ENCODE assay signal across 12 cellular contexts in the genomic region with DNA sequence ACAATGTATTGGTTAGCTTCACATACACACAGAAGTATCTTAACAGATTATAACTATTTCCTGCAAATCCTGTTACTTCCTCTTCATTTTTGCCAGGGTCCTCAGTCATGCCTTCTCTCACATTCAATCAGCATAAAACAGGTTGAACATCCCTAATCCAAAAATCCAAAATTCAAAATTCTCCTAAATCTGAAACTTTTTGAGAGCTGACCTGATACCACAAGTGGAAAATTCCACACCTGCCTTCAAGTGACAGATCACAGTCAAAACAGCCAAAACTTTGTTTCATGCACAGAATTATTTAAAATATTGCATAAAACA.
A peak's percentile ranks its signal among the peaks of the same experiment; 100 is the strongest.
DNase-seq lines count a peak whose midpoint lies in the region; ATAC-seq, FAIRE-seq and TF ChIP-seq lines count a peak whose summit lies in the region.
"Had no signal": no experiment of that assay in that cellular context is flagged by ENCODE, and none has a peak within 500 bp of the region (broad histone marks: within the 10 kb centered on the region; RNA-seq: fewer than 3 reads in every experiment).

No MANE protein-coding gene starts in this region.

- CTCF ChIA-PET in SK-N-SH (lab: Yijun Ruan, JAX) (interaction anchor here (0.6 to 3.5 kb wide), 23 partner anchors 8 to 406 kb away, joined by 3 to 31 read pairs (median 3); a partner anchor contains a TSS), GM12878 (lab: Yijun Ruan, JAX) (interaction anchor here (0.6 to 4.5 kb wide), 32 partner anchors 8 to 872 kb away, joined by 3 to 31 read pairs (median 4); a partner anchor contains a TSS)

- in situ Hi-C loops in GM12878 (cut with MboI) (loop anchor here (5.0 kb wide), 1 partner anchor 359 kb away; no protein-coding TSS in a partner anchor), GM13976 (cut with MboI; ENCODE audit: low sequenced_read_pairs, unreplicated experiment) (no loop called here)

- POLR2A ChIA-PET in SK-N-SH (lab: Yijun Ruan, JAX), result no interaction called here
- POLR2A ChIA-PET in GM12878 (lab: Charles Lee), result interaction anchor here (0.6 to 0.7 kb wide), 2 partner anchors 192 to 220 kb away, joined by 3 to 6 read pairs; no protein-coding TSS in a partner anchor

- intact Hi-C loops in GM12878 (cut with micrococcal nuclease; ENCODE audit: unreplicated experiment), result no loop called here
- intact Hi-C loops in activated T-helper 2 cell treated with anti-CD3 and anti-CD28 coated beads, Interferon-gamma antibody, Interleukin-2, Interleukin-4, amounts not matched to agents 10 μg/mL and 5 μg/mL and 100 μg/mL, durations not matched to agents 14 hours and 24 hours and 36 hours (cut with micrococcal nuclease), result loop anchor here (5.0 kb wide), 2 partner anchors 239 to 354 kb away; no protein-coding TSS in a partner anchor

- no peaks in the 10 kb centered on the region for H3K4me1 ChIP-seq in SK-N-SH (ENCODE audit: control insufficient read depth in 1 of 2, insufficient read depth in 2 of 2, low read depth in 1 of 2, low read length in 1 of 2)
- H3K4me1 ChIP-seq in OCI-LY3 (ENCODE audit: low read length), result peaks cover 4% of the 10 kb centered on the region
- H3K4me1 ChIP-seq in GM12878 (ENCODE audit: control insufficient read depth, insufficient read depth, low read length), result no peaks in the 10 kb centered on the region
- peaks cover 12% of the 10 kb centered on the region for H3K4me1 ChIP-seq in osteoblast (ENCODE audit: insufficient read depth, low read length)
- H3K4me1 ChIP-seq: BE2C had no signal

- no peak overlapping the region for H3K27ac ChIP-seq in SK-N-SH (ENCODE audit: low read depth in 2 of 2, low read length in 1 of 2)
- no peak overlapping the region for H3K27ac ChIP-seq in OCI-LY3 (ENCODE audit: low read length)
- no peak overlapping the region for H3K27ac ChIP-seq in GM12878 (ENCODE audit: control insufficient read depth, insufficient read depth)
- no peak overlapping the region for H3K27ac ChIP-seq in osteoblast (ENCODE audit: low read depth, low read length)
- H3K27ac ChIP-seq: SJSA1 had no signal

- no peak for FAIRE-seq in GM12878 (lab: Jason Lieb, UNC)
- FAIRE-seq: HTR-8/SVneo had no signal

- no peak overlapping the region for H3K4me3 Mint-ChIP-seq in activated T-helper 2 cell treated with anti-CD3 and anti-CD28 coated beads, Interferon-gamma antibody, Interleukin-2, Interleukin-4, amounts not matched to agents 10 μg/mL and 5 μg/mL and 100 μg/mL, durations not matched to agents 14 hours and 24 hours and 36 hours (ENCODE audit: low read depth)
- H3K4me3 Mint-ChIP-seq: CD4-positive, alpha-beta memory T cell had no signal

- TF ChIP-seq POLR2A in GM12878 (IDR thresholded peaks at IDR 0.05; ENCODE audit: low read depth, low read length), result no peak

- ATAC-seq in SK-N-SH treated with all-trans-retinoic acid at 6 μM for 48 hours, result no peak
- no peak for ATAC-seq in GM12878
- ATAC-seq in HG02623 (IDR thresholded peaks at IDR 0.05; ENCODE audit: unreplicated experiment), result no peak

- H3K9me3 ChIP-seq in SK-N-SH (no peaks in the 10 kb centered on the region), OCI-LY3 (ENCODE audit: insufficient read depth, low read length) (no peaks in the 10 kb centered on the region), GM12878 (replicated peaks; ENCODE audit: control insufficient read depth, insufficient read depth, low read length) (no peaks in the 10 kb centered on the region; the same call in 2 of the 3 replicates), osteoblast (ENCODE audit: low read depth, low read length) (no peaks in the 10 kb centered on the region)
- H3K9me3 ChIP-seq: BE2C, SJSA1 had no signal

- H3K9me3 Mint-ChIP-seq in activated T-helper 2 cell treated with anti-CD3 and anti-CD28 coated beads, Interferon-gamma antibody, Interleukin-2, Interleukin-4, amounts not matched to agents 10 μg/mL and 5 μg/mL and 100 μg/mL, durations not matched to agents 14 hours and 24 hours and 36 hours, result no peaks in the 10 kb centered on the region
- H3K9me3 Mint-ChIP-seq: CD4-positive, alpha-beta memory T cell had no signal

- TF ChIP-seq RAD21 in SK-N-SH (IDR thresholded peaks at IDR 0.05; ENCODE audit: low read length) (no peak), GM12878 (IDR thresholded peaks at IDR 0.05; ENCODE audit: insufficient read depth, low read depth, low read length) (no peak)

- H3K4me3 ChIP-seq in SK-N-SH (ENCODE audit: low read depth in 2 of 2, low read length in 1 of 2) (no peak overlapping the region), OCI-LY3 (ENCODE audit: low read length) (no peak overlapping the region), GM12878 (no peak overlapping the region), osteoblast (ENCODE audit: insufficient read depth, low read length) (no peak overlapping the region)
- H3K4me3 ChIP-seq: SJSA1 had no signal

- SMC1A ChIA-PET in GM12878 (lab: Charles Lee; ENCODE audit: uncharacterized antibody, unreplicated experiment), result interaction anchor here (1.0 to 3.8 kb wide), 10 partner anchors 9 to 353 kb away, joined by 3 to 14 read pairs (median 5); no protein-coding TSS in a partner anchor

- peaks cover 1% of the 10 kb centered on the region for H3K4me1 Mint-ChIP-seq in activated T-helper 2 cell treated with anti-CD3 and anti-CD28 coated beads, Interferon-gamma antibody, Interleukin-2, Interleukin-4, amounts not matched to agents 10 μg/mL and 5 μg/mL and 100 μg/mL, durations not matched to agents 14 hours and 24 hours and 36 hours (ENCODE audit: low read depth)

- TF ChIP-seq CTCF in SK-N-SH (IDR thresholded peaks at IDR 0.05) (peak; percentile 4; the same call in 1 of the 2 replicates), OCI-LY3 (IDR thresholded peaks at IDR 0.05; ENCODE audit: low read depth, low read length) (no peak), GM12878 (IDR thresholded peaks at IDR 0.05 in 2 of 3, conservative IDR thresholded peaks at IDR 0.05 in 1 of 3; ENCODE audit: control insufficient read depth in 2 of 3, extremely low read depth in 1 of 3, insufficient read depth in 1 of 3, low read depth in 3 of 3, low read length in 3 of 3) (no peak), osteoblast (IDR thresholded peaks at IDR 0.05; ENCODE audit: extremely low read depth, low read depth, low read length) (no peak), GM13976 (IDR thresholded peaks at IDR 0.05; ENCODE audit: borderline replicate concordance, control extremely low read depth, extremely low read depth, insufficient read depth, missing control alignments) (no peak)

- H3K27ac Mint-ChIP-seq in activated T-helper 2 cell treated with anti-CD3 and anti-CD28 coated beads, Interferon-gamma antibody, Interleukin-2, Interleukin-4, amounts not matched to agents 10 μg/mL and 5 μg/mL and 100 μg/mL, durations not matched to agents 14 hours and 24 hours and 36 hours, result no peak overlapping the region

- H3K4me2 ChIP-seq in SK-N-SH, result no peak overlapping the region
- H3K4me2 ChIP-seq in OCI-LY3 (ENCODE audit: low read length), result 0 out of 2 replicates have a peak overlapping the region, but pooled peaks have one; percentile 70
- no peak overlapping the region for H3K4me2 ChIP-seq in GM12878 (ENCODE audit: control insufficient read depth, insufficient read depth)
- peak overlapping the region; percentile 66 for H3K4me2 ChIP-seq in osteoblast (ENCODE audit: insufficient read depth, low read length)

- H3K27me3 ChIP-seq in SK-N-SH (ENCODE audit: insufficient read depth) (no peaks in the 10 kb centered on the region), OCI-LY3 (ENCODE audit: low read depth, low read length) (0 out of 2 replicates have a peak, but pooled peaks cover 5% of the 10 kb centered on the region), GM12878 (replicated peaks in 1 of 2; ENCODE audit: control insufficient read depth in 2 of 2, insufficient read depth in 2 of 2, low read length in 1 of 2) (no peaks in the 10 kb centered on the region), osteoblast (ENCODE audit: insufficient read depth, low read length) (no peaks in the 10 kb centered on the region)
- H3K27me3 ChIP-seq: SJSA1 had no signal

- no peak overlapping the region for H2AFZ ChIP-seq in SK-N-SH (ENCODE audit: low read depth)
- H2AFZ ChIP-seq in OCI-LY3 (ENCODE audit: low read depth, low read length), result no peak overlapping the region
- no peak overlapping the region for H2AFZ ChIP-seq in GM12878 (ENCODE audit: control insufficient read depth, low read depth, low read length)
- no peak overlapping the region for H2AFZ ChIP-seq in osteoblast (ENCODE audit: low read length)

- no peaks in the 10 kb centered on the region for H3K9me2 ChIP-seq in SK-N-SH

- RAD21 ChIA-PET in GM12878 (lab: Charles Lee; ENCODE audit: unreplicated experiment), result interaction anchor here (0.6 to 2.2 kb wide), 8 partner anchors 56 to 406 kb away, joined by 3 to 7 read pairs (median 3); no protein-coding TSS in a partner anchor

- H3F3A ChIP-seq in SK-N-SH (replicated peaks; ENCODE audit: insufficient read depth), result peaks cover 7% of the 10 kb centered on the region

- H3K79me2 ChIP-seq in SK-N-SH (ENCODE audit: insufficient read depth) (no peaks in the 10 kb centered on the region), OCI-LY3 (ENCODE audit: low read length) (no peaks in the 10 kb centered on the region), GM12878 (ENCODE audit: control insufficient read depth, insufficient read depth, low read length) (no peaks in the 10 kb centered on the region), osteoblast (ENCODE audit: insufficient read depth, low read length) (no peaks in the 10 kb centered on the region)

- H3K36me3 ChIP-seq in SK-N-SH (replicated peaks in 1 of 2; ENCODE audit: control insufficient read depth in 1 of 2, insufficient read depth in 2 of 2, low read length in 1 of 2) (no peaks in the 10 kb centered on the region), OCI-LY3 (replicated peaks; ENCODE audit: low read depth, low read length) (no peaks in the 10 kb centered on the region), GM12878 (ENCODE audit: control insufficient read depth in 2 of 2, insufficient read depth in 2 of 2, low read length in 1 of 2) (no peaks in the 10 kb centered on the region), osteoblast (ENCODE audit: insufficient read depth, low read length) (no peaks in the 10 kb centered on the region)
- H3K36me3 ChIP-seq: BE2C, SJSA1 had no signal

- H4K20me1 ChIP-seq in SK-N-SH (ENCODE audit: insufficient read depth) (no peaks in the 10 kb centered on the region), OCI-LY3 (ENCODE audit: insufficient read depth, low read length) (no peaks in the 10 kb centered on the region), GM12878 (ENCODE audit: control insufficient read depth, insufficient read depth) (no peaks in the 10 kb centered on the region), osteoblast (ENCODE audit: insufficient read depth, low read length) (no peaks in the 10 kb centered on the region)

- DNase-seq in SK-N-SH, result no peak
- DNase-seq in GM12878 (ENCODE audit: low read depth, low spot score), result no peak
- no peak for DNase-seq in osteoblast (ENCODE audit: insufficient read length, low spot score, missing footprints)
- DNase-seq in activated T-helper 2 cell treated with anti-CD3 and anti-CD28 coated beads, Interferon-gamma antibody, Interleukin-2, Interleukin-4, amounts not matched to agents 10 μg/mL and 5 μg/mL and 100 μg/mL, durations not matched to agents 14 hours and 24 hours and 36 hours (ENCODE audit: low spot score), result no peak
- no peak for DNase-seq in GM13976 (ENCODE audit: low spot score)

- H3K36me3 Mint-ChIP-seq in activated T-helper 2 cell treated with anti-CD3 and anti-CD28 coated beads, Interferon-gamma antibody, Interleukin-2, Interleukin-4, amounts not matched to agents 10 μg/mL and 5 μg/mL and 100 μg/mL, durations not matched to agents 14 hours and 24 hours and 36 hours (ENCODE audit: low read depth), result no peaks in the 10 kb centered on the region
- H3K36me3 Mint-ChIP-seq: CD4-positive, alpha-beta memory T cell had no signal

- peaks cover 15% of the 10 kb centered on the region for H3K27me3 Mint-ChIP-seq in activated T-helper 2 cell treated with anti-CD3 and anti-CD28 coated beads, Interferon-gamma antibody, Interleukin-2, Interleukin-4, amounts not matched to agents 10 μg/mL and 5 μg/mL and 100 μg/mL, durations not matched to agents 14 hours and 24 hours and 36 hours (ENCODE audit: low read depth)

- no TSS peak for BruUV-seq in GM12878 (replicated peaks; lab: Mats Ljungman, UMichigan)

- TF ChIP-seq EP300 in SK-N-SH (IDR thresholded peaks at IDR 0.05; ENCODE audit: borderline replicate concordance in 1 of 2, low read depth in 1 of 2, low read length in 1 of 2) (no peak), GM12878 (IDR thresholded peaks at IDR 0.05; ENCODE audit: borderline replicate concordance in 1 of 2, control insufficient read depth in 1 of 2, low read depth in 2 of 2, low read length in 2 of 2) (no peak)

- no peak overlapping the region for H3K9ac ChIP-seq in SK-N-SH
- H3K9ac ChIP-seq in OCI-LY3 (ENCODE audit: low read length), result no peak overlapping the region
- no peak overlapping the region for H3K9ac ChIP-seq in GM12878 (ENCODE audit: control insufficient read depth, insufficient read depth, low read length)

Comparison
In these comparisons a context has a peak if more than half of its experiments do, and no peak if none do; other contexts are left out.
1. H3K4me2 ChIP-seq: peak in OCI-LY3 (single experiment) and osteoblast (single experiment); none in SK-N-SH (single experiment) and GM12878 (single experiment).